In the genomic region with DNA sequence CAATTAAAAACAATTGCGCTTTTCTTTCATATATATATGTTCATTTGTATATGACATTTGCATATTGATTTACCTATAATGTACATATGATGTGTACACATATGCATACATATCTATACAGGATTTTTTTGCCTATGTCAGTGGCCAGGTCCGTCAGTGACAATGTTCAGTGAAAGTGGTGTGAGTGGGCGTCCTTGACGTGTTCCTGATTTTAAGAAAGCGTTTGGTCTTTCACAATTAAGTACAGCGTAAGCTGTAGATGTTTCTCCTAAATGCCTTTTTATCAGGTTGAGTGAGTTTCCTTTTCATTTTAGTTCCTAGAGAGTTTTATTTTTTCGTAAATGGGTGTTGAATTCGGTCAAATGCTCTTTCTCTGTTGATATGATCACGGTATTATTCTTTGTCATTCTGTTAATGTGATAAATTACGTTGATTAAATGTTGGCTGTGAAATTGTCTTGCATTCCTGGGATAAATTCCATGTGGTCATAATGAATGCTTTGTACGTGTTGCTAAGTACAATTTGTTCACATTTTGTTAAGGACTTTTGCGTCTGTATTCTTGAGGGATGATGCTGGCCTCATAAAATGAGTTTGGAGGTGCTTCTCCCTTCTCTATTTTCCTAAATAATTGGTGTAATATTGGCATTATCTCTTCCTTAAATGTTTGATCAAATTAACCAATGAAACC, we compare ENCODE assay signal across 22 cellular contexts. TPM values are rescaled to one million over a fixed set of nuclear protein-coding genes. Genes with fewer than 3 reads are reported as not detected.
DNase-seq lines count a peak whose midpoint lies in the region; ATAC-seq, FAIRE-seq and TF ChIP-seq lines count a peak whose summit lies in the region.
"Had no signal": no experiment of that assay in that cellular context is flagged by ENCODE, and none has a peak within 500 bp of the region (broad histone marks: within the 10 kb centered on the region; RNA-seq: fewer than 3 reads in every experiment).

No MANE protein-coding gene starts in this region.

- H3K27me3 Mint-ChIP-seq in T-helper 17 cell = no peaks in the 10 kb centered on the region
- H3K27me3 Mint-ChIP-seq: CD8-positive, alpha-beta memory T cell had no signal

- H3K9me3 ChIP-seq in T-helper 17 cell (ENCODE audit: control insufficient read depth, low read length, poor library complexity, severe bottlenecking) = no peaks in the 10 kb centered on the region
- H3K9me3 ChIP-seq in endothelial cell of umbilical vein (replicated peaks; ENCODE audit: control insufficient read depth, insufficient read depth, low read length) = no peaks in the 10 kb centered on the region
- no peaks in the 10 kb centered on the region for H3K9me3 ChIP-seq in trophoblast cell (ENCODE audit: insufficient read depth, low read depth, low read length)

- no peak overlapping the region for H3K4me3 Mint-ChIP-seq in T-helper 17 cell
- H3K4me3 Mint-ChIP-seq: CD8-positive, alpha-beta memory T cell; HFFc6 had no signal

- H3K4me2 ChIP-seq in endothelial cell of umbilical vein (ENCODE audit: insufficient read depth, low read length) = no peak overlapping the region
- no peak overlapping the region for H3K4me2 ChIP-seq in trophoblast cell (ENCODE audit: low read length)

- TF ChIP-seq CTCF in D721Med (IDR thresholded peaks at IDR 0.05; ENCODE audit: insufficient read depth, missing control alignments) = no peak
- no peak for TF ChIP-seq CTCF in endothelial cell of umbilical vein (IDR thresholded peaks at IDR 0.05; ENCODE audit: extremely low read depth in 1 of 2, insufficient read depth in 1 of 2, low read depth in 1 of 2, low read length in 2 of 2)

- no peak overlapping the region for H3K23ac ChIP-seq in trophoblast cell (ENCODE audit: low read length)

- CTCF ChIA-PET in endothelial cell of umbilical vein (lab: Charles Lee) = interaction anchor here (0.9 to 2.9 kb wide), 5 partner anchors 9 to 135 kb away, joined by 3 to 13 read pairs (median 10); no protein-coding TSS in a partner anchor

- H3K36me3 Mint-ChIP-seq in T-helper 17 cell (ENCODE audit: low read depth) = no peaks in the 10 kb centered on the region
- H3K36me3 Mint-ChIP-seq: CD8-positive, alpha-beta memory T cell had no signal

- ATAC-seq in T-helper 17 cell (no peak), HG02571 (IDR thresholded peaks at IDR 0.05; ENCODE audit: unreplicated experiment) (no peak), GM21447 (IDR thresholded peaks at IDR 0.05; ENCODE audit: unreplicated experiment) (no peak)

- peak; percentile 48 for FAIRE-seq in D721Med (lab: Jason Lieb, UNC)
- FAIRE-seq in endothelial cell of umbilical vein (lab: Jason Lieb, UNC) = no peak

- intact Hi-C loops in endothelial cell of umbilical vein (cut with micrococcal nuclease) = no loop called here

- H2BK5ac ChIP-seq in trophoblast cell (ENCODE audit: low read depth, low read length, poor library complexity) = no peak overlapping the region

- H3K4me1 Mint-ChIP-seq in T-helper 17 cell = peaks cover 9% of the 10 kb centered on the region

- H3K27ac ChIP-seq in endothelial cell of umbilical vein (ENCODE audit: insufficient read depth, low read depth, low read length) (no peak overlapping the region), trophoblast cell (ENCODE audit: low read depth, low read length) (no peak overlapping the region)

- TF ChIP-seq POLR2A in endothelial cell of umbilical vein (IDR thresholded peaks at IDR 0.05; ENCODE audit: low read depth, low read length) = no peak

- no peak overlapping the region for H3K9ac ChIP-seq in endothelial cell of umbilical vein (replicated peaks; ENCODE audit: extremely low read depth, insufficient read depth, low read length)
- no peak overlapping the region for H3K9ac ChIP-seq in trophoblast cell (ENCODE audit: low read length)

- no peak overlapping the region for H3K4ac ChIP-seq in trophoblast cell (ENCODE audit: low read depth, low read length)

- no peaks in the 10 kb centered on the region for H4K20me1 ChIP-seq in endothelial cell of umbilical vein (replicated peaks; ENCODE audit: control insufficient read depth, extremely low read depth, insufficient read depth, low read length)

- POLR2A ChIA-PET in endothelial cell of umbilical vein (lab: Charles Lee) = interaction anchor here (1.3 to 1.6 kb wide), 2 partner anchors 10 to 11 kb away, joined by 3 to 4 read pairs; no protein-coding TSS in a partner anchor

- H4K8ac ChIP-seq in trophoblast cell (ENCODE audit: low read depth, low read length) = no peak overlapping the region

- H3K4me3 ChIP-seq in endothelial cell of umbilical vein (replicated peaks in 1 of 3; ENCODE audit: insufficient read depth in 1 of 3, low read depth in 1 of 3, low read length in 3 of 3) (no peak overlapping the region), trophoblast cell (ENCODE audit: low read depth, low read length) (no peak overlapping the region)

- DNase-seq in D721Med (ENCODE audit: insufficient read length, low spot score) (no peak), T-helper 17 cell (no peak), endothelial cell of umbilical vein (ENCODE audit: low read depth, low spot score) (no peak), trophoblast cell (peak; percentile 56 to 90), islet precursor cell (no peak), GF-D8 (lab: John Stamatoyannopoulos, UW) (no peak)
- DNase-seq: AML-193; C1 segment of cervical spinal cord; Calu3; CD8-positive, alpha-beta memory T cell; DMS53; H7; HFFc6; KBM-7; NCI-H1092; NCI-H1436; NCI-H2029; NCI-H2227 treated with DMSO at 0.1 percent for 48 hours; NCI-H510A treated with DMSO at 0.1 percent for 48 hours; NCI-H748 treated with DMSO at 0.1 percent for 48 hours had no signal

- BruUV-seq in endothelial cell of umbilical vein (replicated peaks; lab: Mats Ljungman, UMichigan) = no TSS peak

- H3K79me1 ChIP-seq in trophoblast cell (ENCODE audit: low read length) = no peaks in the 10 kb centered on the region

- H3K79me2 ChIP-seq in endothelial cell of umbilical vein (ENCODE audit: control insufficient read depth, insufficient read depth, low read length) (no peaks in the 10 kb centered on the region), trophoblast cell (ENCODE audit: control insufficient read depth, insufficient read depth, low read length, poor library complexity) (no peaks in the 10 kb centered on the region)

- H3K27ac Mint-ChIP-seq in T-helper 17 cell = peak overlapping the region; percentile 76
- H3K27ac Mint-ChIP-seq: HFFc6 had no signal

- no peaks in the 10 kb centered on the region for H3K9me1 ChIP-seq in endothelial cell of umbilical vein (replicated peaks; ENCODE audit: control insufficient read depth, extremely low read depth, insufficient read depth, low read length)

- H2BK12ac ChIP-seq in trophoblast cell (ENCODE audit: low read length) = peak overlapping the region; percentile 44

- no peak overlapping the region for H2AK5ac ChIP-seq in trophoblast cell (ENCODE audit: low read length)

- H3K4me1 ChIP-seq in endothelial cell of umbilical vein (ENCODE audit: control insufficient read depth, extremely low read depth, insufficient read depth, low read length) = no peaks in the 10 kb centered on the region
- H3K4me1 ChIP-seq in trophoblast cell (ENCODE audit: control insufficient read depth in 1 of 2, insufficient read depth in 2 of 2, low read length in 2 of 2) = no peaks in the 10 kb centered on the region

- no peak overlapping the region for H3K14ac ChIP-seq in trophoblast cell (ENCODE audit: low read length)

- WGBS in trophoblast cell (ENCODE audit: extremely low coverage, insufficient coverage, insufficient read length) = no CpG with 5 or more reads among the region's 12 CpGs

- H4K12ac ChIP-seq in trophoblast cell (ENCODE audit: low read depth, low read length) = no peak overlapping the region

- H3K27me3 ChIP-seq in endothelial cell of umbilical vein (ENCODE audit: control insufficient read depth in 2 of 2, insufficient read depth in 2 of 2, low read length in 2 of 2) (no peaks in the 10 kb centered on the region), trophoblast cell (ENCODE audit: insufficient read depth, low read length) (no peaks in the 10 kb centered on the region)

- H2AFZ ChIP-seq in endothelial cell of umbilical vein (ENCODE audit: low read depth, low read length) (peak overlapping the region; percentile 7), trophoblast cell (ENCODE audit: insufficient read depth, low read length, poor library complexity) (no peak overlapping the region)

- H3K18ac ChIP-seq in trophoblast cell (ENCODE audit: low read length) = no peak overlapping the region

- dilution Hi-C loops in endothelial cell of umbilical vein (cut with MboI; ENCODE audit: extremely low pct_ligation_motif_present, low sequenced_read_pairs) = no loop called here

- no peak overlapping the region for H4K91ac ChIP-seq in trophoblast cell (ENCODE audit: low read depth, low read length)

- H3K36me3 ChIP-seq in endothelial cell of umbilical vein (ENCODE audit: control insufficient read depth in 2 of 2, extremely low read depth in 1 of 2, insufficient read depth in 2 of 2, low read length in 2 of 2) = no peaks in the 10 kb centered on the region
- H3K36me3 ChIP-seq in trophoblast cell (ENCODE audit: control insufficient read depth in 1 of 2, insufficient read depth in 2 of 2, low read length in 2 of 2) = no peaks in the 10 kb centered on the region

- H2BK120ac ChIP-seq in trophoblast cell (ENCODE audit: insufficient read depth, low read length, poor library complexity) = no peak overlapping the region

TF ChIP-seq in endothelial cell of umbilical vein, 7 proteins besides CTCF, POLR2A, EP300 and RAD21 (continues in another document):
- TF ChIP-seq JUN (IDR thresholded peaks at IDR 0.05; ENCODE audit: borderline replicate concordance, insufficient read depth, insufficient read length, low read depth) = no peak

RNA-seq across cellular contexts. Expression of a gene that starts 10.6 kb away (rescaled TPM):
- total RNA-seq in T-helper 17 cell (1 to 10 TPM; 5.0 to 6.2 TPM), endothelial cell of umbilical vein (5.9 and 11.2 TPM in 2 replicates)
- 5.4 and 5.9 TPM in 2 replicates for polyA plus RNA-seq in endothelial cell of umbilical vein
- polyA plus RNA-seq in endothelial cell of umbilical vein (2011; cell fraction: cytosol; rRNA removed) = 2.2 and 3.8 TPM in 2 replicates
- polyA plus RNA-seq in endothelial cell of umbilical vein (2011; cell fraction: nucleus; rRNA removed) = 2.7 and 3.2 TPM in 2 replicates
- polyA plus RNA-seq in endothelial cell of umbilical vein (2012) = 3.5 and 3.6 TPM in 2 replicates
- polyA minus RNA-seq in endothelial cell of umbilical vein = 1.6 and 3.5 TPM in 2 replicates
- polyA minus RNA-seq in endothelial cell of umbilical vein (2011; cell fraction: cytosol; rRNA and poly(A)+ RNA removed) = 1.7 TPM
- 2.4 TPM in 2 replicates for polyA minus RNA-seq in endothelial cell of umbilical vein (2011; cell fraction: nucleus; rRNA and poly(A)+ RNA removed)
- 10.4 and 11.5 TPM in 2 replicates for polyA plus RNA-seq in trophoblast cell (2013)

RNA-seq across cellular contexts. Expression of a gene that starts 10.6 kb away (rescaled TPM):
- total RNA-seq in T-helper 17 cell = 10 to 100 TPM; 12.4 to 13.1 TPM
- total RNA-seq in endothelial cell of umbilical vein = 31.9 and 32.1 TPM in 2 replicates
- polyA plus RNA-seq in endothelial cell of umbilical vein = 40.8 and 54.5 TPM in 2 replicates
- 21.6 and 22.9 TPM in 2 replicates for polyA plus RNA-seq in endothelial cell of umbilical vein (2011; cell fraction: cytosol; rRNA removed)
- polyA plus RNA-seq in endothelial cell of umbilical vein (2011; cell fraction: nucleus; rRNA removed) = 43.8 and 53.4 TPM in 2 replicates
- 8.0 and 9.8 TPM in 2 replicates for polyA plus RNA-seq in endothelial cell of umbilical vein (2012)
- polyA minus RNA-seq in endothelial cell of umbilical vein = 84.1 and 88.0 TPM in 2 replicates
- polyA minus RNA-seq in endothelial cell of umbilical vein (2011; cell fraction: cytosol; rRNA and poly(A)+ RNA removed) = 9.0 TPM
- polyA minus RNA-seq in endothelial cell of umbilical vein (2011; cell fraction: nucleus; rRNA and poly(A)+ RNA removed) = 20.7 and 26.1 TPM in 2 replicates
- 10.8 and 11.6 TPM in 2 replicates for polyA plus RNA-seq in trophoblast cell (2013)

Comparison
In these comparisons a context has a peak if more than half of its experiments do, and no peak if none do; other contexts are left out.
1. DNase-seq: peak in trophoblast cell (2 of 2); none in D721Med (single experiment), T-helper 17 cell (0 of 3), endothelial cell of umbilical vein (single experiment), islet precursor cell (single experiment) and GF-D8 (single experiment).